In genomic region chr16:17519556-17519955, GRCh38 we compare ENCODE assay signal across 22 cellular contexts.
"Had no signal": no experiment of that assay in that cellular context is flagged by ENCODE, and none has a peak within 500 bp of the region (broad histone marks: within the 10 kb centered on the region; RNA-seq: fewer than 3 reads in every experiment).

No MANE protein-coding gene starts in this region.

- H3K9me3 ChIP-seq: breast epithelium, heart right ventricle, ovary, prostate gland, thyroid gland had no signal

- H3K27me3 ChIP-seq: ovary, thyroid gland had no signal

- H3K4me1 Mint-ChIP-seq: activated B cell treated with CpG ODN at 0.5 μM for 24 hours; activated naive CD4-positive, alpha-beta T cell treated with anti-CD3 and anti-CD28 coated beads, Interleukin-2, amount 50 U/mL, for 24 hours; central memory CD8-positive, alpha-beta T cell had no signal

- H3K27me3 Mint-ChIP-seq: activated naive CD4-positive, alpha-beta T cell treated with anti-CD3 and anti-CD28 coated beads, Interleukin-2, amount 50 U/mL, for 24 hours had no signal

- H3K4me3 Mint-ChIP-seq: activated B cell treated with CpG ODN at 0.5 μM for 24 hours; activated CD4-positive, alpha-beta memory T cell treated with anti-CD3 and anti-CD28 coated beads for 36 hours; activated naive CD4-positive, alpha-beta T cell treated with anti-CD3 and anti-CD28 coated beads, Interleukin-2, amount 50 U/mL, for 24 hours; activated T-cell treated with anti-CD3 and anti-CD28 coated beads, Interleukin-2, amount 50 U/mL, for 72 hours; central memory CD8-positive, alpha-beta T cell; natural killer cell treated with Interleukin-12 subunit alpha and Interleukin-12 subunit beta and Interleukin-15 and Interleukin-18, amount 100 ng/mL, for 72 hours; stimulated activated naive CD8-positive, alpha-beta T cell treated with anti-CD3 and anti-CD28 coated beads, Interleukin-15, Interleukin-2, amounts not matched to agents 100 ng/mL and 50 ng/mL, for 24 hours had no signal

- DNase-seq: activated B cell treated with CpG ODN at 0.5 μM for 24 hours; activated CD4-positive, alpha-beta memory T cell treated with anti-CD3 and anti-CD28 coated beads for 36 hours; activated CD4-positive, alpha-beta T cell treated with anti-CD3 and anti-CD28 coated beads for 4 hours; activated gamma-delta T cell; activated T-cell treated with anti-CD3 and anti-CD28 coated beads, Interleukin-2, amount 50 U/mL, for 72 hours; effector memory CD4-positive, alpha-beta T cell; heart right ventricle; islet precursor cell; left cardiac atrium; ovary; stimulated activated CD4-positive, alpha-beta T cell treated with anti-CD3 and anti-CD28 coated beads, Interleukin-1b, Interleukin-23, amount 100 ng/mL, for 48 hours; substantia nigra; T-helper 1 cell; T-helper 9 cell; thyroid gland had no signal

- H3K36me3 ChIP-seq: breast epithelium, heart right ventricle, ovary, prostate gland, thyroid gland had no signal

- ATAC-seq: activated T-cell treated with anti-CD3 and anti-CD28 coated beads, Interleukin-2, amount 50 U/mL, for 72 hours; esophagus mucosa; heart right ventricle; left cardiac atrium; natural killer cell treated with Interleukin-12 subunit alpha and Interleukin-12 subunit beta and Interleukin-15 and Interleukin-18, amount 100 ng/mL, for 72 hours had no signal

- H3K9me3 Mint-ChIP-seq: activated B cell treated with CpG ODN at 0.5 μM for 24 hours; activated CD4-positive, alpha-beta memory T cell treated with anti-CD3 and anti-CD28 coated beads for 36 hours; activated naive CD4-positive, alpha-beta T cell treated with anti-CD3 and anti-CD28 coated beads, Interleukin-2, amount 50 U/mL, for 24 hours; central memory CD8-positive, alpha-beta T cell; natural killer cell treated with Interleukin-12 subunit alpha and Interleukin-12 subunit beta and Interleukin-15 and Interleukin-18, amount 100 ng/mL, for 72 hours; stimulated activated naive CD8-positive, alpha-beta T cell treated with anti-CD3 and anti-CD28 coated beads, Interleukin-15, Interleukin-2, amounts not matched to agents 100 ng/mL and 50 ng/mL, for 24 hours had no signal

- H3K4me3 ChIP-seq: breast epithelium, heart right ventricle, ovary, prostate gland, thyroid gland had no signal

- H3K27ac Mint-ChIP-seq: activated B cell treated with CpG ODN at 0.5 μM for 24 hours; activated CD4-positive, alpha-beta memory T cell treated with anti-CD3 and anti-CD28 coated beads for 36 hours; activated naive CD4-positive, alpha-beta T cell treated with anti-CD3 and anti-CD28 coated beads, Interleukin-2, amount 50 U/mL, for 24 hours; activated T-cell treated with anti-CD3 and anti-CD28 coated beads, Interleukin-2, amount 50 U/mL, for 72 hours; natural killer cell treated with Interleukin-12 subunit alpha and Interleukin-12 subunit beta and Interleukin-15 and Interleukin-18, amount 100 ng/mL, for 72 hours; stimulated activated naive CD8-positive, alpha-beta T cell treated with anti-CD3 and anti-CD28 coated beads, Interleukin-15, Interleukin-2, amounts not matched to agents 100 ng/mL and 50 ng/mL, for 24 hours had no signal

- H3K27ac ChIP-seq: breast epithelium, heart right ventricle, ovary, prostate gland, thyroid gland had no signal

- H3K4me1 ChIP-seq: breast epithelium, heart right ventricle, prostate gland had no signal

- H3K36me3 Mint-ChIP-seq: activated CD4-positive, alpha-beta memory T cell treated with anti-CD3 and anti-CD28 coated beads for 36 hours; activated naive CD4-positive, alpha-beta T cell treated with anti-CD3 and anti-CD28 coated beads, Interleukin-2, amount 50 U/mL, for 24 hours; natural killer cell treated with Interleukin-12 subunit alpha and Interleukin-12 subunit beta and Interleukin-15 and Interleukin-18, amount 100 ng/mL, for 72 hours had no signal
